ENCODE assay signal across 16 cellular contexts in the genomic region with DNA sequence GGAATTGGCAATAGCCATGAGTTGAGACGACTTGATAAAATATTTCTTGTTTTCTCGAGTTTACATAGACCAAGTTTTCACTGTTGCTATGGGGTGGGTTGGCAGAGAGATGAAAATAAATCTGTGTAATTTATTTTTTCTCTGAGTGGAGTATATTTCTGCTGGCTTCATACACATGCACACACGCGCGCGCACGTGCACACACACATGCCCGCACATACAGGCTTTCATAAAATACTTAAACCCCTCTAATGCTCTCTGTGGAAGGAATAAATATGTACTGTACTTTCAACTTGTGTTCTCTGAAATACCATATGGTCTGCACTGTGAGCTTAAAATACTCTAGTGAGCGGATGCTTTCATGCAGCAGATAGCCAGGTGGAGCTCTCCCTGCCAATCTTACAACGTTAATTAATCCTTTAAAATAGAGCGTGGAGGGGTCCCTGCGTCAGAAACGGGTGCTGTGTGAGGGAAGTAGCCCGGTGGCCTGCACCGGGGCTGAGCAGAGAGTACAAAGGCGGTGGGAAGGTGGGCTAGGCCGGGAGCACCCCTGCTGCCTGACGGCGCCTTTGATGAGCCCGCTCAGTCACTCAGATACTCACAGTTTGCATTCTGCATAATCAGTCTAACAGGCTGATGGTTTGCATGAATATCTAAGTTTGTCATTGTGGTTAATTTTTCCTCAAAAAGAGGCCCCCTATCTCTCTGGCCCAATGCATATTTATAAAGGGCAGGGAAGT.
"Had no signal": no experiment of that assay in that cellular context is flagged by ENCODE, and none has a peak within 500 bp of the region (broad histone marks: within the 10 kb centered on the region; RNA-seq: fewer than 3 reads in every experiment).

No MANE protein-coding gene starts in this region.

- H3K27ac ChIP-seq: right atrium auricular region, upper lobe of left lung, VCaP had no signal

- H3K4me3 ChIP-seq: right atrium auricular region, skin epidermis, upper lobe of left lung had no signal

- DNase-seq: activated CD4-positive, alpha-beta T cell treated with anti-CD3 and anti-CD28 coated beads, Interleukin-2, amount 50 U/mL, for 48 hours; activated naive CD4-positive, alpha-beta T cell treated with anti-CD3 and anti-CD28 coated beads for 36 hours; islet precursor cell; mammary epithelial cell; naive B cell; nucleus accumbens; stimulated activated CD4-positive, alpha-beta T cell treated with anti-CD3 and anti-CD28 coated beads, Interleukin-4, amount 100 ng/mL, for 4 hours; stimulated activated CD8-positive, alpha-beta memory T cell treated with anti-CD3 and anti-CD28 coated beads, Interleukin-4, amount 100 ng/mL, for 48 hours; stimulated activated naive CD8-positive, alpha-beta T cell treated with anti-CD3 and anti-CD28 coated beads, Interleukin-15, Interleukin-2, amounts not matched to agents 100 U/mL and 50 U/mL, for 24 hours; T1000; upper lobe of left lung had no signal

- H3K9me3 Mint-ChIP-seq: activated naive CD4-positive, alpha-beta T cell treated with anti-CD3 and anti-CD28 coated beads for 36 hours; activated T-helper 2 cell treated with anti-CD3 and anti-CD28 coated beads, Interferon-gamma antibody, Interleukin-2, Interleukin-4, amounts not matched to agents 10 μg/mL and 5 μg/mL and 100 μg/mL, durations not matched to agents 14 hours and 24 hours and 36 hours; naive B cell had no signal

- H3K4me3 Mint-ChIP-seq: activated naive CD4-positive, alpha-beta T cell treated with anti-CD3 and anti-CD28 coated beads for 36 hours; naive B cell had no signal

- H3K27me3 Mint-ChIP-seq: progenitor cell of endocrine pancreas had no signal

- H3K27me3 ChIP-seq: right atrium auricular region, upper lobe of left lung had no signal

- ATAC-seq: stimulated activated naive CD8-positive, alpha-beta T cell treated with anti-CD3 and anti-CD28 coated beads, Interleukin-15, Interleukin-2, amounts not matched to agents 100 U/mL and 50 U/mL, for 24 hours had no signal

- H3K9me3 ChIP-seq: right atrium auricular region, upper lobe of left lung had no signal

- H3K36me3 Mint-ChIP-seq: naive B cell had no signal

- H3K27ac Mint-ChIP-seq: activated naive CD4-positive, alpha-beta T cell treated with anti-CD3 and anti-CD28 coated beads for 36 hours; activated T-helper 2 cell treated with anti-CD3 and anti-CD28 coated beads, Interferon-gamma antibody, Interleukin-2, Interleukin-4, amounts not matched to agents 10 μg/mL and 5 μg/mL and 100 μg/mL, durations not matched to agents 14 hours and 24 hours and 36 hours; progenitor cell of endocrine pancreas had no signal

- H3K36me3 ChIP-seq: right atrium auricular region, upper lobe of left lung had no signal

- H3K4me1 ChIP-seq: right atrium auricular region, upper lobe of left lung had no signal
